9 cellular contexts compared by ENCODE assay signal in genomic region chr16:48317614-48318013, GRCh38.
DNase-seq lines count a peak whose midpoint lies in the region; ATAC-seq and TF ChIP-seq lines count a peak whose summit lies in the region.
"Had no signal": no experiment of that assay in that cellular context is flagged by ENCODE, and none has a peak within 500 bp of the region (broad histone marks: within the 10 kb centered on the region; RNA-seq: fewer than 3 reads in every experiment).

No MANE protein-coding gene starts in this region.

- H3K4me1 ChIP-seq in osteoblast (ENCODE audit: insufficient read depth, low read length), result peaks cover 33% of the 10 kb centered on the region

- H3K27ac ChIP-seq in osteoblast (ENCODE audit: low read depth, low read length), result no peak overlapping the region
- H3K27ac ChIP-seq: 22Rv1 had no signal

- peak overlapping the region; percentile 14 for H3K4me2 ChIP-seq in osteoblast (ENCODE audit: insufficient read depth, low read length)

- H3K9me3 ChIP-seq in osteoblast (ENCODE audit: low read depth, low read length), result no peaks in the 10 kb centered on the region

- H3K4me3 ChIP-seq in NB4 (ENCODE audit: low read depth, low read length) (no peak overlapping the region), osteoblast (ENCODE audit: insufficient read depth, low read length) (no peak overlapping the region)

- TF ChIP-seq CTCF in NB4 (IDR thresholded peaks at IDR 0.05; ENCODE audit: low read depth, low read length) (peak; percentile 11), osteoblast (IDR thresholded peaks at IDR 0.05; ENCODE audit: extremely low read depth, low read depth, low read length) (peak; percentile 18)

- peaks cover 3% of the 10 kb centered on the region for H3K36me3 ChIP-seq in osteoblast (ENCODE audit: insufficient read depth, low read length)

- peak; percentile 10 for DNase-seq in DMS53 (lab: John Stamatoyannopoulos, UW)
- DNase-seq in DMS53 treated with DMSO at 0.1 percent for 48 hours (lab: John Stamatoyannopoulos, UW; ENCODE audit: unreplicated experiment), result no peak
- peak; percentile 93 for DNase-seq in NB4 (ENCODE audit: low read depth)
- peak; percentile 77 for DNase-seq in astrocyte of the hippocampus (ENCODE audit: low read depth, low spot score)
- peak; percentile 57 for DNase-seq in osteoblast (ENCODE audit: insufficient read length, low spot score, missing footprints)
- DNase-seq in NK-92 treated with Interleukin-12 subunit alpha and Interleukin-12 subunit beta, amount 100 ng/mL, for 24 hours (lab: John Stamatoyannopoulos, UW), result no peak
- no peak for DNase-seq in superior temporal gyrus (ENCODE audit: extremely low spot score)

- TF ChIP-seq POLR2A in NB4 (IDR thresholded peaks at IDR 0.05; ENCODE audit: extremely low read depth, insufficient read length), result no peak

- peaks cover 13% of the 10 kb centered on the region for H4K20me1 ChIP-seq in osteoblast (ENCODE audit: insufficient read depth, low read length)

- no peak for ATAC-seq in HG02610 (IDR thresholded peaks at IDR 0.05; ENCODE audit: unreplicated experiment)

- H2AFZ ChIP-seq in osteoblast (ENCODE audit: low read length), result no peak overlapping the region

- H3K79me2 ChIP-seq in osteoblast (ENCODE audit: insufficient read depth, low read length), result peaks cover 9% of the 10 kb centered on the region

- no peaks in the 10 kb centered on the region for H3K27me3 ChIP-seq in osteoblast (ENCODE audit: insufficient read depth, low read length)

Comparison
In these comparisons a context has a peak if more than half of its experiments do, and no peak if none do; other contexts are left out.
1. DNase-seq: peak in DMS53 (single experiment), NB4 (single experiment), astrocyte of the hippocampus (single experiment) and osteoblast (single experiment); none in DMS53 treated with DMSO at 0.1 percent for 48 hours (single experiment), NK-92 treated with Interleukin-12 subunit alpha and Interleukin-12 subunit beta, amount 100 ng/mL, for 24 hours (single experiment) and superior temporal gyrus (single experiment).